17 cellular contexts compared by ENCODE assay signal in the genomic region with DNA sequence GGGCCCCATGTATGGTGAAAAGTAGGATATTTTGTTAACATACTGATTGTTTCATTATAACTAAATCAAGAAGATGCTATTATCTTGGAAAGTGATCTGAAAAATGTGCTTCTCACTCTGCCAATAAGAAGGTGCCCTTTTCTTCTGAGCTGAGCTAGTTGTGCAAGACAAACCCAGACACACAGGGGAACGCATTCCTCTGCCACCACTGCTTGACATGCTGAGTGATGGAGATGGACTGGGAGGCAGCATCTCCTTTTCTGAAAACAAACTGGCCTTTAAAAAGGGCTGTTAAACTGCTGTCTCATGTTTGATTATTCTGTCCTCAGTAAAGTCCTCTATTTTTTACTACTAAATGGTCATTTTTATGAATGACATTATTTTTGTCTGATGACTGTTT.
"Had no signal": no experiment of that assay in that cellular context is flagged by ENCODE, and none has a peak within 500 bp of the region (broad histone marks: within the 10 kb centered on the region; RNA-seq: fewer than 3 reads in every experiment).

No MANE protein-coding gene starts in this region.

- DNase-seq: effector memory CD8-positive, alpha-beta T cell; esophagus squamous epithelium; foreskin melanocyte; heart right ventricle; hypothalamus; kidney glomerular epithelial cell; mammary epithelial cell; natural killer cell; nucleus accumbens; ovary; right cardiac atrium; stimulated activated CD4-positive, alpha-beta T cell treated with anti-CD3 and anti-CD28 coated beads, Interleukin-4, amount 100 ng/mL, for 1 hour; stimulated activated CD8-positive, alpha-beta memory T cell treated with anti-CD3 and anti-CD28 coated beads, Interleukin-4, amount 100 ng/mL, for 48 hours; tibial artery; upper lobe of left lung had no signal

- H3K27me3 ChIP-seq: esophagus squamous epithelium, heart right ventricle, neural progenitor cell, ovary, tibial artery, upper lobe of left lung, vagina had no signal

- H3K9ac ChIP-seq: neural progenitor cell had no signal

- H3K4me3 ChIP-seq: esophagus squamous epithelium, heart right ventricle, neural progenitor cell, ovary, tibial artery, upper lobe of left lung, vagina had no signal

- H3K27ac ChIP-seq: esophagus squamous epithelium, heart right ventricle, neural progenitor cell, ovary, tibial artery, upper lobe of left lung, vagina had no signal

- H3K9me3 ChIP-seq: esophagus squamous epithelium, ovary, tibial artery, upper lobe of left lung, vagina had no signal

- H3K4me2 ChIP-seq: neural progenitor cell had no signal

- H2AFZ ChIP-seq: neural progenitor cell had no signal

- H3K36me3 ChIP-seq: esophagus squamous epithelium, heart right ventricle, neural progenitor cell, ovary, tibial artery, upper lobe of left lung, vagina had no signal

- H3K4me1 ChIP-seq: neural progenitor cell, tibial artery, upper lobe of left lung, vagina had no signal
